In genomic region chr3:141844108-141844507, GRCh38 we compare ENCODE assay signal across 7 cellular contexts.
"Had no signal": no experiment of that assay in that cellular context is flagged by ENCODE, and none has a peak within 500 bp of the region (broad histone marks: within the 10 kb centered on the region; RNA-seq: fewer than 3 reads in every experiment).

No MANE protein-coding gene starts in this region.

- DNase-seq: H9, HCEC 1CT, IMR-90 had no signal

- H3K4me3 Mint-ChIP-seq: GM23338, H9 had no signal

- ATAC-seq: GM23338 had no signal

- FAIRE-seq: H1, H54, HTR-8/SVneo had no signal

- H3K4me2 ChIP-seq: GM23338 had no signal

- H3K4me3 ChIP-seq: GM23338 had no signal

- H3K27ac Mint-ChIP-seq: GM23338, H9 had no signal

- H2AFZ ChIP-seq: GM23338 had no signal

- H3K9me3 Mint-ChIP-seq: GM23338, H9 had no signal
